In the genomic region with DNA sequence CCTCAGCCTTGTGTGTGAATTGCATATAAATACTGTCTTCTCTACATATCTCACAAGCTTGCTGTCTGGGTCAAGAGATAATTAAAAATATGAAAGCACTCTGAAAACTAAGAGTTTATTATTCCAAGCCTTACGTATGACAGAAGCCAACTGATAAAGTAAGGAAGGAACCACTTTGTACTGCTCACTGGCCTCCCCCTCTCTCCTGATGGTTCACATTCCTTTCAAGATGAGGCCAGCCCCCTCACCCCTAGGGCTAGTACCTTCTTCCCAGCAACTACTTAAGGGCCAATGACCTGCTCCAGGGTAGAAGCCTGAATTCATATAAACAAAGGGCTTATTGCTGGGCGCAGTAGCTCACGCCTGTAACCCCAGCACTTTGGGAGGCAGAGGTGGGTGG, we compare ENCODE assay signal across 15 cellular contexts. TPM values are rescaled to one million over a fixed set of nuclear protein-coding genes. Genes with fewer than 3 reads are reported as not detected.
DNase-seq lines count a peak whose midpoint lies in the region; ATAC-seq and TF ChIP-seq lines count a peak whose summit lies in the region.
"Had no signal": no experiment of that assay in that cellular context is flagged by ENCODE, and none has a peak within 500 bp of the region (broad histone marks: within the 10 kb centered on the region; RNA-seq: fewer than 3 reads in every experiment).

No MANE protein-coding gene starts in this region.

- H3K4me3 ChIP-seq in DND-41 (ENCODE audit: low read depth in 1 of 2, low read length in 2 of 2): no peak overlapping the region
- H3K4me3 ChIP-seq: hepatocyte, ovary had no signal

- H3K79me2 ChIP-seq in DND-41 (ENCODE audit: insufficient read depth, low read length): no peaks in the 10 kb centered on the region
- H3K79me2 ChIP-seq: hepatocyte had no signal

- H2AFZ ChIP-seq in DND-41 (ENCODE audit: low read depth, low read length): no peak overlapping the region
- H2AFZ ChIP-seq: hepatocyte had no signal

- no peaks in the 10 kb centered on the region for H3K9me3 Mint-ChIP-seq in T-helper 1 cell treated with Interleukin-12 subunit alpha and Interleukin-12 subunit beta and Interleukin-4 antibody, amounts not matched to agents 30 μg/mL and 1 μg/mL, for 36 hours
- no peaks in the 10 kb centered on the region for H3K9me3 Mint-ChIP-seq in activated CD4-positive, alpha-beta memory T cell treated with anti-CD3 and anti-CD28 coated beads for 36 hours

- no peaks in the 10 kb centered on the region for H3K27me3 Mint-ChIP-seq in T-helper 1 cell treated with Interleukin-12 subunit alpha and Interleukin-12 subunit beta and Interleukin-4 antibody, amounts not matched to agents 30 μg/mL and 1 μg/mL, for 36 hours (ENCODE audit: low read depth)
- no peaks in the 10 kb centered on the region for H3K27me3 Mint-ChIP-seq in activated CD4-positive, alpha-beta memory T cell treated with anti-CD3 and anti-CD28 coated beads for 36 hours

- H3K27ac ChIP-seq in DND-41 (ENCODE audit: low read length): peak overlapping the region; percentile 40; the same call in 1 of the 2 replicates
- H3K27ac ChIP-seq: 22Rv1, epithelial cell of prostate, hepatocyte, ovary had no signal

- H3K4me1 ChIP-seq in DND-41 (ENCODE audit: insufficient read depth, low read length): peaks cover 47% of the 10 kb centered on the region

- no peak for ATAC-seq in DND-41 (ENCODE audit: insufficient read depth, low read depth)
- ATAC-seq in GM19328 (IDR thresholded peaks at IDR 0.05; ENCODE audit: unreplicated experiment): no peak
- no peak for ATAC-seq in GM18520 (IDR thresholded peaks at IDR 0.05; ENCODE audit: unreplicated experiment)

- no peaks in the 10 kb centered on the region for H3K27me3 ChIP-seq in DND-41 (ENCODE audit: insufficient read depth, low read length, poor library complexity)
- H3K27me3 ChIP-seq: hepatocyte, ovary had no signal

- H3K4me2 ChIP-seq in DND-41 (ENCODE audit: insufficient read depth, low read length): no peak overlapping the region
- H3K4me2 ChIP-seq: hepatocyte had no signal

- peak overlapping the region; percentile 92 for H3K27ac Mint-ChIP-seq in T-helper 1 cell treated with Interleukin-12 subunit alpha and Interleukin-12 subunit beta and Interleukin-4 antibody, amounts not matched to agents 30 μg/mL and 1 μg/mL, for 36 hours
- H3K27ac Mint-ChIP-seq in activated CD4-positive, alpha-beta memory T cell treated with anti-CD3 and anti-CD28 coated beads for 36 hours: peak overlapping the region; percentile 90

- DNase-seq in T-helper 1 cell (no peak), DND-41 (no peak), islet precursor cell (peak; percentile 79), ecto neural progenitor cell (ENCODE audit: low spot score) (no peak)
- no peak for DNase-seq in activated CD4-positive, alpha-beta memory T cell treated with anti-CD3 and anti-CD28 coated beads for 36 hours
- DNase-seq: kidney, mammary epithelial cell, ovary had no signal

- no peaks in the 10 kb centered on the region for H3K36me3 ChIP-seq in DND-41 (ENCODE audit: insufficient read depth, low read length)
- H3K36me3 ChIP-seq: ovary had no signal

- peaks cover 33% of the 10 kb centered on the region for H3K4me1 Mint-ChIP-seq in T-helper 1 cell treated with Interleukin-12 subunit alpha and Interleukin-12 subunit beta and Interleukin-4 antibody, amounts not matched to agents 30 μg/mL and 1 μg/mL, for 36 hours (ENCODE audit: low read depth)
- peaks cover 40% of the 10 kb centered on the region for H3K4me1 Mint-ChIP-seq in activated CD4-positive, alpha-beta memory T cell treated with anti-CD3 and anti-CD28 coated beads for 36 hours (ENCODE audit: low read depth)

- CTCF ChIA-PET in activated CD4-positive, alpha-beta memory T cell treated with anti-CD3 and anti-CD28 coated beads for 36 hours (lab: Charles Lee): interaction anchor here (0.6 to 2.5 kb wide), 6 partner anchors 24 to 143 kb away, joined by 3 to 7 read pairs (median 4); partner anchors contain the start of gene RPL39

- no peaks in the 10 kb centered on the region for H3K9me3 ChIP-seq in DND-41 (ENCODE audit: insufficient read depth, low read length, severe bottlenecking)
- H3K9me3 ChIP-seq: ovary had no signal

- no peak overlapping the region for H3K9ac ChIP-seq in DND-41 (ENCODE audit: low read depth, low read length)

- TF ChIP-seq CTCF in DND-41 (IDR thresholded peaks at IDR 0.05; ENCODE audit: borderline replicate concordance, extremely low read depth, low read length, poor library complexity, severe bottlenecking): no peak

- no peaks in the 10 kb centered on the region for H4K20me1 ChIP-seq in DND-41 (ENCODE audit: insufficient read depth, low read length)

- H3K4me3 Mint-ChIP-seq in T-helper 1 cell treated with Interleukin-12 subunit alpha and Interleukin-12 subunit beta and Interleukin-4 antibody, amounts not matched to agents 30 μg/mL and 1 μg/mL, for 36 hours: no peak overlapping the region
- H3K4me3 Mint-ChIP-seq in activated CD4-positive, alpha-beta memory T cell treated with anti-CD3 and anti-CD28 coated beads for 36 hours: no peak overlapping the region

- no peaks in the 10 kb centered on the region for H3K36me3 Mint-ChIP-seq in T-helper 1 cell treated with Interleukin-12 subunit alpha and Interleukin-12 subunit beta and Interleukin-4 antibody, amounts not matched to agents 30 μg/mL and 1 μg/mL, for 36 hours (ENCODE audit: low read depth)
- H3K36me3 Mint-ChIP-seq in activated CD4-positive, alpha-beta memory T cell treated with anti-CD3 and anti-CD28 coated beads for 36 hours: no peaks in the 10 kb centered on the region

- intact Hi-C loops in activated CD4-positive, alpha-beta memory T cell treated with anti-CD3 and anti-CD28 coated beads for 36 hours (cut with micrococcal nuclease): loop anchor here (10.0 kb wide), 1 partner anchor 238 kb away; no protein-coding TSS in a partner anchor

- POLR2A ChIA-PET in activated CD4-positive, alpha-beta memory T cell treated with anti-CD3 and anti-CD28 coated beads for 36 hours (lab: Charles Lee): no interaction called here

RNA-seq across cellular contexts. Expression of gene SOWAHD, which starts 5.4 kb away (rescaled TPM):
- total RNA-seq in activated CD4-positive, alpha-beta memory T cell treated with anti-CD3 and anti-CD28 coated beads for 36 hours: under 1 TPM; 0.34 to 0.55 TPM
- total RNA-seq: dermis blood vessel endothelial cell had no signal

RNA-seq across cellular contexts. Expression of gene RPL39, which starts 38.4 kb away (rescaled TPM):
- total RNA-seq in activated CD4-positive, alpha-beta memory T cell treated with anti-CD3 and anti-CD28 coated beads for 36 hours: 1,000 to 10,000 TPM; 2,669 to 2,681 TPM
